10 cellular contexts compared by ENCODE assay signal in genomic region chr9:38391278-38392118, GRCh38. TPM values are rescaled to one million over a fixed set of nuclear protein-coding genes. Genes with fewer than 3 reads are reported as not detected.
DNase-seq lines count a peak whose midpoint lies in the region; ATAC-seq and TF ChIP-seq lines count a peak whose summit lies in the region.
"Had no signal": no experiment of that assay in that cellular context is flagged by ENCODE, and none has a peak within 500 bp of the region (broad histone marks: within the 10 kb centered on the region; RNA-seq: fewer than 3 reads in every experiment).

No MANE protein-coding gene starts in this region.

- WGBS in smooth muscle cell (ENCODE audit: low lambda C conversion rate) = 90% methylated on average over 18 of the region's 18 CpGs

- peaks cover 13% of the 10 kb centered on the region for H3K4me1 ChIP-seq in smooth muscle cell (ENCODE audit: low read depth)
- H3K4me1 ChIP-seq in mucosa of descending colon (ENCODE audit: low read depth) = peaks cover 18% of the 10 kb centered on the region

- intact Hi-C loops in mucosa of descending colon (cut with DNase I, micrococcal nuclease) = loop anchor here in 1 of 2 donors (10.0 kb wide), 1 partner anchor 607 kb away; the partner anchor contains the start of gene EXOSC3

- peak overlapping the region; percentile 90 for H3K4me2 ChIP-seq in smooth muscle cell

- H3K9me3 ChIP-seq in smooth muscle cell (replicated peaks; ENCODE audit: low read depth) (no peaks in the 10 kb centered on the region), mucosa of descending colon (no peaks in the 10 kb centered on the region)
- H3K9me3 ChIP-seq: neutrophil had no signal

- no peak for ATAC-seq in GM21576 (IDR thresholded peaks at IDR 0.05; ENCODE audit: unreplicated experiment)
- no peak for ATAC-seq in HG03139 (IDR thresholded peaks at IDR 0.05; ENCODE audit: unreplicated experiment)
- no peak for ATAC-seq in mucosa of descending colon

- H3K36me3 ChIP-seq in smooth muscle cell (ENCODE audit: low read depth) (no peaks in the 10 kb centered on the region), mucosa of descending colon (ENCODE audit: low read depth) (no peaks in the 10 kb centered on the region)
- H3K36me3 ChIP-seq: neutrophil had no signal

- DNase-seq in T-helper 1 cell (no peak), glutamatergic neuron (no peak), smooth muscle cell (lab: John Stamatoyannopoulos, UW; ENCODE audit: unreplicated experiment) (no peak), mucosa of descending colon (no peak)

- H3K4me1 Mint-ChIP-seq in T-helper 1 cell treated with Interleukin-12 subunit alpha and Interleukin-12 subunit beta and Interleukin-4 antibody, amounts not matched to agents 30 μg/mL and 1 μg/mL, for 36 hours (ENCODE audit: low read depth) = peaks cover 15% of the 10 kb centered on the region
- H3K4me1 Mint-ChIP-seq in glutamatergic neuron (ENCODE audit: low read depth, unreplicated experiment) = no peaks in the 10 kb centered on the region

- no peaks in the 10 kb centered on the region for H4K20me1 ChIP-seq in smooth muscle cell (ENCODE audit: low read depth)

- peaks cover under 1% of the 10 kb centered on the region for H3K36me3 Mint-ChIP-seq in T-helper 1 cell treated with Interleukin-12 subunit alpha and Interleukin-12 subunit beta and Interleukin-4 antibody, amounts not matched to agents 30 μg/mL and 1 μg/mL, for 36 hours (ENCODE audit: low read depth)
- peaks cover 2% of the 10 kb centered on the region for H3K36me3 Mint-ChIP-seq in glutamatergic neuron (ENCODE audit: unreplicated experiment)

- H3F3A ChIP-seq in smooth muscle cell (ENCODE audit: low read depth) = peaks cover 9% of the 10 kb centered on the region

- peak overlapping the region; percentile 50 for H3K27ac ChIP-seq in smooth muscle cell (ENCODE audit: low read depth)
- H3K27ac ChIP-seq: neutrophil had no signal

- peaks cover 19% of the 10 kb centered on the region for H3K27me3 Mint-ChIP-seq in T-helper 1 cell treated with Interleukin-12 subunit alpha and Interleukin-12 subunit beta and Interleukin-4 antibody, amounts not matched to agents 30 μg/mL and 1 μg/mL, for 36 hours (ENCODE audit: low read depth)
- H3K27me3 Mint-ChIP-seq in glutamatergic neuron (ENCODE audit: unreplicated experiment) = peaks cover 7% of the 10 kb centered on the region

- peak overlapping the region; percentile 91 for H2AFZ ChIP-seq in smooth muscle cell (ENCODE audit: low read depth)

- H3K9ac ChIP-seq in smooth muscle cell (ENCODE audit: low read depth) = no peak overlapping the region

- H3K79me2 ChIP-seq in smooth muscle cell (ENCODE audit: low read depth) = peaks cover 23% of the 10 kb centered on the region

- H3K9me3 Mint-ChIP-seq in T-helper 1 cell treated with Interleukin-12 subunit alpha and Interleukin-12 subunit beta and Interleukin-4 antibody, amounts not matched to agents 30 μg/mL and 1 μg/mL, for 36 hours = no peaks in the 10 kb centered on the region
- peaks cover 2% of the 10 kb centered on the region for H3K9me3 Mint-ChIP-seq in glutamatergic neuron (ENCODE audit: unreplicated experiment)

- H3K27me3 ChIP-seq in smooth muscle cell (ENCODE audit: low read depth) = no peaks in the 10 kb centered on the region

- H3K4me3 ChIP-seq in WI38 (ENCODE audit: low read depth, low read length) = peak overlapping the region; percentile 89; the same call in 1 of the 2 replicates
- H3K4me3 ChIP-seq in smooth muscle cell = peak overlapping the region; percentile 70
- H3K4me3 ChIP-seq in mucosa of descending colon = no peak overlapping the region

- peak overlapping the region; percentile 89 for H3K4me3 Mint-ChIP-seq in T-helper 1 cell treated with Interleukin-12 subunit alpha and Interleukin-12 subunit beta and Interleukin-4 antibody, amounts not matched to agents 30 μg/mL and 1 μg/mL, for 36 hours
- peak overlapping the region; percentile 96 for H3K4me3 Mint-ChIP-seq in glutamatergic neuron (ENCODE audit: unreplicated experiment)

- TF ChIP-seq CTCF in WI38 (IDR thresholded peaks at IDR 0.05; ENCODE audit: low read depth, low read length) = no peak
- TF ChIP-seq CTCF in glutamatergic neuron (IDR thresholded peaks at IDR 0.05; ENCODE audit: partially characterized antibody, unreplicated experiment) = no peak
- no peak for TF ChIP-seq CTCF in smooth muscle cell (IDR thresholded peaks at IDR 0.05; ENCODE audit: borderline replicate concordance, insufficient read depth, poor library complexity, severe bottlenecking)
- TF ChIP-seq CTCF in mucosa of descending colon (IDR thresholded peaks at IDR 0.05) = no peak

- no peak overlapping the region for H3K27ac Mint-ChIP-seq in T-helper 1 cell treated with Interleukin-12 subunit alpha and Interleukin-12 subunit beta and Interleukin-4 antibody, amounts not matched to agents 30 μg/mL and 1 μg/mL, for 36 hours
- H3K27ac Mint-ChIP-seq in glutamatergic neuron (ENCODE audit: unreplicated experiment) = no peak overlapping the region

RNA-seq across cellular contexts. Expression of gene ALDH1B1, which starts 1.0 kb away (rescaled TPM):
- total RNA-seq in glutamatergic neuron (ENCODE audit: unreplicated experiment) (15.3 TPM), smooth muscle cell (24.6 and 25.3 TPM in 2 replicates), mucosa of descending colon (10 to 100 TPM; 39.5 to 58.1 (median 52.5) TPM)
- 29.0 and 31.9 TPM in 2 replicates for polyA plus RNA-seq in smooth muscle cell

RNA-seq across cellular contexts. Expression of gene IGFBPL1, which starts 32.8 kb away (rescaled TPM):
- 590 TPM for total RNA-seq in glutamatergic neuron (ENCODE audit: unreplicated experiment)
- total RNA-seq in smooth muscle cell = 7.9 and 9.4 TPM in 2 replicates
- 2.1 and 2.9 TPM in 2 replicates for polyA plus RNA-seq in smooth muscle cell
- total RNA-seq in mucosa of descending colon = under 1 TPM in 2 of 3 donors, not detected in 1; 0.38 to 0.63 TPM
- total RNA-seq: A172 had no signal

Comparison
In these comparisons a context has a peak if more than half of its experiments do, and no peak if none do; other contexts are left out.
1. RNA of gene IGFBPL1, which starts 32.8 kb away (total RNA-seq): 590 TPM in glutamatergic neuron (single experiment); 7.9 to 9.4 TPM in smooth muscle cell and 0.38 to 0.63 TPM in mucosa of descending colon; every median in the first group is over 10 times any median in the second.